ENCODE assay signal across 10 cellular contexts in the genomic region with DNA sequence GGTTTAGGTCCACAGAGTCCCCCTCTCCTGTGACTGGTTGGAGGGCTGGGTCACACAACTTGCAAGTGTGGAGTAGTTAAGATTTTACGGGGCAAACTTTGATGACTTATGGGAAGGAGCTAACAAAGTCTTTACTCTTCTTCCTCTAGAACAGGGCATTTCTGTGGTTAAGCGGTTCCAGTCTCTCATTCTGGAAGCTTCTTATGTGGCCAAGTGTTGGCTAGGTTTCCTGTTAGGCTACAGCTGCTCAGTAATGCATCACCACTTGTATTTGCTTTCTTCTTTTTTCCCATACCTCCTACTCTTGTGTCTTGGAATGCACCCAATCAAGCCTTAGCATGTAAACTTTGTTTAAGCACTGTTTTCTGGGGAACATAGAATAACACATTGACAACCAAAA.
"Had no signal": no experiment of that assay in that cellular context is flagged by ENCODE, and none has a peak within 500 bp of the region (broad histone marks: within the 10 kb centered on the region; RNA-seq: fewer than 3 reads in every experiment).

No MANE protein-coding gene starts in this region.

- H3K27ac Mint-ChIP-seq: naive thymus-derived CD8-positive, alpha-beta T cell had no signal

- H3K4me3 ChIP-seq: adrenal gland, right atrium auricular region had no signal

- ATAC-seq: naive thymus-derived CD8-positive, alpha-beta T cell had no signal

- H3K4me1 ChIP-seq: adrenal gland, right atrium auricular region had no signal

- DNase-seq: activated CD4-positive, CD25-positive, alpha-beta regulatory T cell; activated naive CD4-positive, alpha-beta T cell treated with anti-CD3 and anti-CD28 coated beads, Interleukin-2, amount 50 U/mL, for 16 hours; activated T-cell treated with anti-CD3 and anti-CD28 coated beads, Interleukin-2, amount 50 U/mL, for 1 hour; adrenal gland; brain microvascular endothelial cell; dermis blood vessel endothelial cell; naive thymus-derived CD8-positive, alpha-beta T cell; stimulated activated CD4-positive, alpha-beta T cell treated with anti-CD3 and anti-CD28 coated beads, Interleukin-12 subunit alpha, Interleukin-12 subunit beta, amount 100 ng/mL, for 4 hours; stimulated activated naive CD4-positive, alpha-beta T cell treated with Interleukin-2 at 50 U/mL for 16 hours had no signal

- H3K4me1 Mint-ChIP-seq: naive thymus-derived CD8-positive, alpha-beta T cell had no signal

- H3K27ac ChIP-seq: adrenal gland, brain microvascular endothelial cell, right atrium auricular region had no signal

- H3K27me3 ChIP-seq: adrenal gland, brain microvascular endothelial cell, right atrium auricular region had no signal

- H3K9me3 ChIP-seq: adrenal gland, right atrium auricular region had no signal

- H3K4me3 Mint-ChIP-seq: naive thymus-derived CD8-positive, alpha-beta T cell had no signal

- H3K36me3 ChIP-seq: adrenal gland, brain microvascular endothelial cell, right atrium auricular region had no signal
